In the genomic region with DNA sequence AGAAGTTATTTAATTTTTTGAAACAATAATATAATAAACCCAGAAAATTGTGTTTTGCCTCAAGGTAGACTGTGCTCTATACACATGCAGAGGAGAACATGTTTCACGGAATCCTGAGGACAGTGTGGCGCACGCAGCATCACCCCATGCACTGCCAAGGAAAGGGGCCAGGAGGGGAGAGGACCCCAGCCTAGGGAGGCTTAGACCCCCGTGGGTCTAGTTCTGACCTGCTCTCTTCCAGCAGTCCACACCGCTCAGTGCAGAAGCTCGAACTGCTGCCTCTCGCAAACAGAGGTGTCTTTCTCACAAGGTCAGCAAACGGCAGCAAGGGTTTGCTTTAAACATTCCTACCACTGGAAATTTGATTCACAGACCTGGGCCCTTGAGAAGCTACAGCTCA, we compare ENCODE assay signal across 20 cellular contexts.
"Had no signal": no experiment of that assay in that cellular context is flagged by ENCODE, and none has a peak within 500 bp of the region (broad histone marks: within the 10 kb centered on the region; RNA-seq: fewer than 3 reads in every experiment).

No MANE protein-coding gene starts in this region.

- H3K9me2 ChIP-seq: SK-N-SH had no signal

- DNase-seq: IMR-90, Karpas-422, KG1, MG63, NCI-H1092, NCI-H1105 treated with DMSO at 0.1 percent for 48 hours, NCI-H1417 treated with DMSO at 0.1 percent for 48 hours, NCI-H146, NCI-H1694 treated with DMSO at 0.1 percent for 48 hours, NCI-H1930, NCI-H2081, NCI-H2107, NCI-H2227 treated with DMSO at 0.1 percent for 48 hours, NCI-H524, NCI-H526 treated with DMSO at 0.1 percent for 48 hours, NCI-H748 treated with DMSO at 0.1 percent for 48 hours, RPMI8226, SHP77, SK-N-SH, SW 1271 had no signal

- H3K4me2 ChIP-seq: SK-N-SH had no signal

- H3K9ac ChIP-seq: SK-N-SH had no signal

- H3K4me3 ChIP-seq: MG63 had no signal

- H3K27me3 ChIP-seq: MG63 had no signal

- H3K9me3 ChIP-seq: MG63, SK-N-SH had no signal
